ENCODE assay signal across 1 cellular context in the genomic region with DNA sequence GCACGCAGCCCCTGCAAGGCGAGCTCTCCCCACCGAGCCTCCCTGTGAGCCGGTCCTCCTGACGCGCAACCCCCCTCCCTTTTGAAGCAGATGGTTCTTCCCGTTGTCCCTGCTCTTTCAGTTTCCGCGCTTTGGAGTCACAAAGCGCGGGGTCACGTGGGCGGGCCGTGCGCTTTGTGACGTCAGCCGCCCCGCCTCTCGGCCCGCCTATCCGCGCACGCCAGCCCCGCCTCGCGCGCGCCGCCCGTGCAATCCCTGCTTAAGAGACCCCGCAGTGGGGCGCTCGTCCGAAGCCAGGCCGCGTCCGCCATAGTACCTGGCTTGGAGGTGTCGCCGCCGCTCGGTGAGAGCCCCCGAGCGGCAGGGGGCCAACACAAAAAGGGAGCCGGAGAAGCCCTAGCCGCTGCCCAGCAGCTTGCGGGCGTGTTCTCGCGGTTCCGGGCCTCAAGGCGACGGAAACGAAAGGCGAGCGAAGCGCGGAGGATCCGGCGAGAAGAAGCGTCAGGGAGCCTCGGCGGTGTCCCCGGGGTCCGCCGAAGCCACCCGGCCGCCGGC.
A peak's percentile ranks its signal among the peaks of the same experiment; 100 is the strongest.
TF ChIP-seq lines count a peak whose summit lies in the region.

A gene with protein sequence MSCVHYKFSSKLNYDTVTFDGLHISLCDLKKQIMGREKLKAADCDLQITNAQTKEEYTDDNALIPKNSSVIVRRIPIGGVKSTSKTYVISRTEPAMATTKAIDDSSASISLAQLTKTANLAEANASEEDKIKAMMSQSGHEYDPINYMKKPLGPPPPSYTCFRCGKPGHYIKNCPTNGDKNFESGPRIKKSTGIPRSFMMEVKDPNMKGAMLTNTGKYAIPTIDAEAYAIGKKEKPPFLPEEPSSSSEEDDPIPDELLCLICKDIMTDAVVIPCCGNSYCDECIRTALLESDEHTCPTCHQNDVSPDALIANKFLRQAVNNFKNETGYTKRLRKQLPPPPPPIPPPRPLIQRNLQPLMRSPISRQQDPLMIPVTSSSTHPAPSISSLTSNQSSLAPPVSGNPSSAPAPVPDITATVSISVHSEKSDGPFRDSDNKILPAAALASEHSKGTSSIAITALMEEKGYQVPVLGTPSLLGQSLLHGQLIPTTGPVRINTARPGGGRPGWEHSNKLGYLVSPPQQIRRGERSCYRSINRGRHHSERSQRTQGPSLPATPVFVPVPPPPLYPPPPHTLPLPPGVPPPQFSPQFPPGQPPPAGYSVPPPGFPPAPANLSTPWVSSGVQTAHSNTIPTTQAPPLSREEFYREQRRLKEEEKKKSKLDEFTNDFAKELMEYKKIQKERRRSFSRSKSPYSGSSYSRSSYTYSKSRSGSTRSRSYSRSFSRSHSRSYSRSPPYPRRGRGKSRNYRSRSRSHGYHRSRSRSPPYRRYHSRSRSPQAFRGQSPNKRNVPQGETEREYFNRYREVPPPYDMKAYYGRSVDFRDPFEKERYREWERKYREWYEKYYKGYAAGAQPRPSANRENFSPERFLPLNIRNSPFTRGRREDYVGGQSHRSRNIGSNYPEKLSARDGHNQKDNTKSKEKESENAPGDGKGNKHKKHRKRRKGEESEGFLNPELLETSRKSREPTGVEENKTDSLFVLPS (N-terminal part only) (plus strand): TSS at position 272 of the 555 bp plus-strand sequence. CDS start 1,061 bp downstream, outside the sequence.

TF ChIP-seq in HepG2, 621 proteins besides CTCF, POLR2A, EP300 and RAD21 (continued from another document and continues in another):
- no peak; the same call in 1 of the 2 replicates for TF ChIP-seq ZNF678 (CRISPR knock-in tag; IDR thresholded peaks at IDR 0.05)
- 0 out of 2 replicates have a peak, but pooled peaks have one; percentile 7 for TF ChIP-seq MAF1 (CRISPR knock-in tag; IDR thresholded peaks at IDR 0.05; ENCODE audit: borderline replicate concordance)
- TF ChIP-seq ZNF329 (CRISPR knock-in tag; IDR thresholded peaks at IDR 0.05; ENCODE audit: low read depth) = 0 out of 2 replicates have a peak, but pooled peaks have one; percentile 47
- peak; percentile 83 for TF ChIP-seq ZSCAN25 (CRISPR knock-in tag; IDR thresholded peaks at IDR 0.05)
- TF ChIP-seq, protein P1, sequence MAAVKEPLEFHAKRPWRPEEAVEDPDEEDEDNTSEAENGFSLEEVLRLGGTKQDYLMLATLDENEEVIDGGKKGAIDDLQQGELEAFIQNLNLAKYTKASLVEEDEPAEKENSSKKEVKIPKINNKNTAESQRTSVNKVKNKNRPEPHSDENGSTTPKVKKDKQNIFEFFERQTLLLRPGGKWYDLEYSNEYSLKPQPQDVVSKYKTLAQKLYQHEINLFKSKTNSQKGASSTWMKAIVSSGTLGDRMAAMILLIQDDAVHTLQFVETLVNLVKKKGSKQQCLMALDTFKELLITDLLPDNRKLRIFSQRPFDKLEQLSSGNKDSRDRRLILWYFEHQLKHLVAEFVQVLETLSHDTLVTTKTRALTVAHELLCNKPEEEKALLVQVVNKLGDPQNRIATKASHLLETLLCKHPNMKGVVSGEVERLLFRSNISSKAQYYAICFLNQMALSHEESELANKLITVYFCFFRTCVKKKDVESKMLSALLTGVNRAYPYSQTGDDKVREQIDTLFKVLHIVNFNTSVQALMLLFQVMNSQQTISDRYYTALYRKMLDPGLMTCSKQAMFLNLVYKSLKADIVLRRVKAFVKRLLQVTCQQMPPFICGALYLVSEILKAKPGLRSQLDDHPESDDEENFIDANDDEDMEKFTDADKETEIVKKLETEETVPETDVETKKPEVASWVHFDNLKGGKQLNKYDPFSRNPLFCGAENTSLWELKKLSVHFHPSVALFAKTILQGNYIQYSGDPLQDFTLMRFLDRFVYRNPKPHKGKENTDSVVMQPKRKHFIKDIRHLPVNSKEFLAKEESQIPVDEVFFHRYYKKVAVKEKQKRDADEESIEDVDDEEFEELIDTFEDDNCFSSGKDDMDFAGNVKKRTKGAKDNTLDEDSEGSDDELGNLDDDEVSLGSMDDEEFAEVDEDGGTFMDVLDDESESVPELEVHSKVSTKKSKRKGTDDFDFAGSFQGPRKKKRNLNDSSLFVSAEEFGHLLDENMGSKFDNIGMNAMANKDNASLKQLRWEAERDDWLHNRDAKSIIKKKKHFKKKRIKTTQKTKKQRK (IDR thresholded peaks at IDR 0.05; ENCODE audit: low read length) = no peak
- TF ChIP-seq CBX2 (IDR thresholded peaks at IDR 0.05; ENCODE audit: low read depth, low read length) = no peak
- no peak for TF ChIP-seq CBX2 (CRISPR knock-in tag; IDR thresholded peaks at IDR 0.05; ENCODE audit: low read depth)
- TF ChIP-seq ZFP1 (CRISPR knock-in tag; IDR thresholded peaks at IDR 0.05) = no peak
- TF ChIP-seq SNRNP70 (IDR thresholded peaks at IDR 0.05; ENCODE audit: low read depth, low read length) = no peak
- TF ChIP-seq, protein P2, sequence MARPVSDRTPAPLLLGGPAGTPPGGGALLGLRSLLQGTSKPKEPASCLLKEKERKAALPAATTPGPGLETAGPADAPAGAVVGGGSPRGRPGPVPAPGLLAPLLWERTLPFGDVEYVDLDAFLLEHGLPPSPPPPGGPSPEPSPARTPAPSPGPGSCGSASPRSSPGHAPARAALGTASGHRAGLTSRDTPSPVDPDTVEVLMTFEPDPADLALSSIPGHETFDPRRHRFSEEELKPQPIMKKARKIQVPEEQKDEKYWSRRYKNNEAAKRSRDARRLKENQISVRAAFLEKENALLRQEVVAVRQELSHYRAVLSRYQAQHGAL (CRISPR knock-in tag; IDR thresholded peaks at IDR 0.05; ENCODE audit: not compliant biosample characterization) = no peak
- TF ChIP-seq, protein P3, sequence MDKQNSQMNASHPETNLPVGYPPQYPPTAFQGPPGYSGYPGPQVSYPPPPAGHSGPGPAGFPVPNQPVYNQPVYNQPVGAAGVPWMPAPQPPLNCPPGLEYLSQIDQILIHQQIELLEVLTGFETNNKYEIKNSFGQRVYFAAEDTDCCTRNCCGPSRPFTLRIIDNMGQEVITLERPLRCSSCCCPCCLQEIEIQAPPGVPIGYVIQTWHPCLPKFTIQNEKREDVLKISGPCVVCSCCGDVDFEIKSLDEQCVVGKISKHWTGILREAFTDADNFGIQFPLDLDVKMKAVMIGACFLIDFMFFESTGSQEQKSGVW (CRISPR knock-in tag; IDR thresholded peaks at IDR 0.05; ENCODE audit: borderline replicate concordance) = no peak; the same call in 1 of the 2 replicates
- TF ChIP-seq MAZ (IDR thresholded peaks at IDR 0.05; ENCODE audit: borderline replicate concordance, low read depth, low read length) = peak; percentile 80; the same call in 1 of the 2 replicates
- TF ChIP-seq MAZ (CRISPR knock-in tag; IDR thresholded peaks at IDR 0.05; ENCODE audit: low read depth) = peak; percentile 97
- TF ChIP-seq, protein P4, sequence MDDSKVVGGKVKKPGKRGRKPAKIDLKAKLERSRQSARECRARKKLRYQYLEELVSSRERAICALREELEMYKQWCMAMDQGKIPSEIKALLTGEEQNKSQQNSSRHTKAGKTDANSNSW (CRISPR knock-in tag; IDR thresholded peaks at IDR 0.05; ENCODE audit: borderline replicate concordance) = peak; percentile 71; the same call in 1 of the 2 replicates
- no peak for TF ChIP-seq THYN1 (CRISPR knock-in tag; IDR thresholded peaks at IDR 0.05; ENCODE audit: borderline replicate concordance, low read depth)
- TF ChIP-seq BHLHE40 (IDR thresholded peaks at IDR 0.05; ENCODE audit: low read length) = peak; percentile 95
- peak; percentile 26 for TF ChIP-seq ISL2 (CRISPR knock-in tag; IDR thresholded peaks at IDR 0.05)
- peak; percentile 83 for TF ChIP-seq SOX5 (CRISPR knock-in tag; IDR thresholded peaks at IDR 0.05; ENCODE audit: borderline replicate concordance)
- peak; percentile 89 for TF ChIP-seq MTF2 (CRISPR knock-in tag; IDR thresholded peaks at IDR 0.05; ENCODE audit: borderline replicate concordance)
- peak; percentile 97 for TF ChIP-seq ZMYM4 (CRISPR knock-in tag; IDR thresholded peaks at IDR 0.05)
- 0 out of 2 replicates have a peak, but pooled peaks have one; percentile 59 for TF ChIP-seq NR3C1 (CRISPR knock-in tag; IDR thresholded peaks at IDR 0.05)
- peak; percentile 79 for TF ChIP-seq NFYB (CRISPR knock-in tag; IDR thresholded peaks at IDR 0.05)
- TF ChIP-seq ZNF83 (CRISPR knock-in tag; IDR thresholded peaks at IDR 0.05; ENCODE audit: borderline replicate concordance) = peak; percentile 72
- TF ChIP-seq, protein P5, sequence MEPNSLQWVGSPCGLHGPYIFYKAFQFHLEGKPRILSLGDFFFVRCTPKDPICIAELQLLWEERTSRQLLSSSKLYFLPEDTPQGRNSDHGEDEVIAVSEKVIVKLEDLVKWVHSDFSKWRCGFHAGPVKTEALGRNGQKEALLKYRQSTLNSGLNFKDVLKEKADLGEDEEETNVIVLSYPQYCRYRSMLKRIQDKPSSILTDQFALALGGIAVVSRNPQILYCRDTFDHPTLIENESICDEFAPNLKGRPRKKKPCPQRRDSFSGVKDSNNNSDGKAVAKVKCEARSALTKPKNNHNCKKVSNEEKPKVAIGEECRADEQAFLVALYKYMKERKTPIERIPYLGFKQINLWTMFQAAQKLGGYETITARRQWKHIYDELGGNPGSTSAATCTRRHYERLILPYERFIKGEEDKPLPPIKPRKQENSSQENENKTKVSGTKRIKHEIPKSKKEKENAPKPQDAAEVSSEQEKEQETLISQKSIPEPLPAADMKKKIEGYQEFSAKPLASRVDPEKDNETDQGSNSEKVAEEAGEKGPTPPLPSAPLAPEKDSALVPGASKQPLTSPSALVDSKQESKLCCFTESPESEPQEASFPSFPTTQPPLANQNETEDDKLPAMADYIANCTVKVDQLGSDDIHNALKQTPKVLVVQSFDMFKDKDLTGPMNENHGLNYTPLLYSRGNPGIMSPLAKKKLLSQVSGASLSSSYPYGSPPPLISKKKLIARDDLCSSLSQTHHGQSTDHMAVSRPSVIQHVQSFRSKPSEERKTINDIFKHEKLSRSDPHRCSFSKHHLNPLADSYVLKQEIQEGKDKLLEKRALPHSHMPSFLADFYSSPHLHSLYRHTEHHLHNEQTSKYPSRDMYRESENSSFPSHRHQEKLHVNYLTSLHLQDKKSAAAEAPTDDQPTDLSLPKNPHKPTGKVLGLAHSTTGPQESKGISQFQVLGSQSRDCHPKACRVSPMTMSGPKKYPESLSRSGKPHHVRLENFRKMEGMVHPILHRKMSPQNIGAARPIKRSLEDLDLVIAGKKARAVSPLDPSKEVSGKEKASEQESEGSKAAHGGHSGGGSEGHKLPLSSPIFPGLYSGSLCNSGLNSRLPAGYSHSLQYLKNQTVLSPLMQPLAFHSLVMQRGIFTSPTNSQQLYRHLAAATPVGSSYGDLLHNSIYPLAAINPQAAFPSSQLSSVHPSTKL (CRISPR knock-in tag; IDR thresholded peaks at IDR 0.05) = peak; percentile 81
- TF ChIP-seq FOSL2 (CRISPR knock-in tag; IDR thresholded peaks at IDR 0.05) = peak; percentile 55
- peak; percentile 97; the same call in 1 of the 2 replicates for TF ChIP-seq ZNF709 (CRISPR knock-in tag; IDR thresholded peaks at IDR 0.05)
- TF ChIP-seq ZNF607 (CRISPR knock-in tag; IDR thresholded peaks at IDR 0.05; ENCODE audit: borderline replicate concordance) = no peak; the same call in 1 of the 2 replicates
- TF ChIP-seq, protein P6, sequence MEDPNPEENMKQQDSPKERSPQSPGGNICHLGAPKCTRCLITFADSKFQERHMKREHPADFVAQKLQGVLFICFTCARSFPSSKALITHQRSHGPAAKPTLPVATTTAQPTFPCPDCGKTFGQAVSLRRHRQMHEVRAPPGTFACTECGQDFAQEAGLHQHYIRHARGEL (CRISPR knock-in tag; IDR thresholded peaks at IDR 0.05) = no peak
- TF ChIP-seq ZNF839 (CRISPR knock-in tag; IDR thresholded peaks at IDR 0.05; ENCODE audit: borderline replicate concordance) = no peak
- peak; percentile 79 for TF ChIP-seq RXRA (CRISPR knock-in tag; IDR thresholded peaks at IDR 0.05)
- no peak for TF ChIP-seq SYNCRIP (IDR thresholded peaks at IDR 0.05; ENCODE audit: insufficient read depth, low read depth, low read length)
- TF ChIP-seq ZNF570 (CRISPR knock-in tag; IDR thresholded peaks at IDR 0.05; ENCODE audit: borderline replicate concordance) = no peak
- peak; percentile 91 for TF ChIP-seq ZSCAN20 (CRISPR knock-in tag; IDR thresholded peaks at IDR 0.05; ENCODE audit: borderline replicate concordance)
- no peak for TF ChIP-seq SUZ12 (IDR thresholded peaks at IDR 0.05; ENCODE audit: low read depth, low read length)
- TF ChIP-seq SSRP1 (CRISPR knock-in tag; IDR thresholded peaks at IDR 0.05) = 0 out of 2 replicates have a peak, but pooled peaks have one; percentile 39
- no peak; the same call in 1 of the 2 replicates for TF ChIP-seq MTF1 (CRISPR knock-in tag; IDR thresholded peaks at IDR 0.05)
- TF ChIP-seq, protein P7, sequence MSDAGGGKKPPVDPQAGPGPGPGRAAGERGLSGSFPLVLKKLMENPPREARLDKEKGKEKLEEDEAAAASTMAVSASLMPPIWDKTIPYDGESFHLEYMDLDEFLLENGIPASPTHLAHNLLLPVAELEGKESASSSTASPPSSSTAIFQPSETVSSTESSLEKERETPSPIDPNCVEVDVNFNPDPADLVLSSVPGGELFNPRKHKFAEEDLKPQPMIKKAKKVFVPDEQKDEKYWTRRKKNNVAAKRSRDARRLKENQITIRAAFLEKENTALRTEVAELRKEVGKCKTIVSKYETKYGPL (CRISPR knock-in tag; IDR thresholded peaks at IDR 0.05) = peak; percentile 15; the same call in 1 of the 2 replicates
- 0 out of 2 replicates have a peak, but pooled peaks have one; percentile 14 for TF ChIP-seq ZNF761 (CRISPR knock-in tag; conservative IDR thresholded peaks at IDR 0.05)
- peak; percentile 89; the same call in 1 of the 2 replicates for TF ChIP-seq CBX5 (CRISPR knock-in tag; IDR thresholded peaks at IDR 0.05; ENCODE audit: borderline replicate concordance)
- peak; percentile 90 for TF ChIP-seq ZZZ3 (CRISPR knock-in tag; IDR thresholded peaks at IDR 0.05; ENCODE audit: borderline replicate concordance)
- TF ChIP-seq ELF4 (CRISPR knock-in tag; IDR thresholded peaks at IDR 0.05; ENCODE audit: borderline replicate concordance) = peak; percentile 51; the same call in 1 of the 2 replicates
- no peak for TF ChIP-seq ZNF75D (CRISPR knock-in tag; IDR thresholded peaks at IDR 0.05; ENCODE audit: borderline replicate concordance)
- no peak for TF ChIP-seq JDP2 (CRISPR knock-in tag; IDR thresholded peaks at IDR 0.05; ENCODE audit: borderline replicate concordance)
- no peak; the same call in 1 of the 2 replicates for TF ChIP-seq NRL (CRISPR knock-in tag; IDR thresholded peaks at IDR 0.05; ENCODE audit: borderline replicate concordance)
- peak; percentile 80; the same call in 1 of the 2 replicates for TF ChIP-seq ZSCAN30 (CRISPR knock-in tag; IDR thresholded peaks at IDR 0.05)
- no peak for TF ChIP-seq ATM (IDR thresholded peaks at IDR 0.05; ENCODE audit: borderline replicate concordance)
